Comparison of ENCODE assay signal across 18 cellular contexts in the genomic region with DNA sequence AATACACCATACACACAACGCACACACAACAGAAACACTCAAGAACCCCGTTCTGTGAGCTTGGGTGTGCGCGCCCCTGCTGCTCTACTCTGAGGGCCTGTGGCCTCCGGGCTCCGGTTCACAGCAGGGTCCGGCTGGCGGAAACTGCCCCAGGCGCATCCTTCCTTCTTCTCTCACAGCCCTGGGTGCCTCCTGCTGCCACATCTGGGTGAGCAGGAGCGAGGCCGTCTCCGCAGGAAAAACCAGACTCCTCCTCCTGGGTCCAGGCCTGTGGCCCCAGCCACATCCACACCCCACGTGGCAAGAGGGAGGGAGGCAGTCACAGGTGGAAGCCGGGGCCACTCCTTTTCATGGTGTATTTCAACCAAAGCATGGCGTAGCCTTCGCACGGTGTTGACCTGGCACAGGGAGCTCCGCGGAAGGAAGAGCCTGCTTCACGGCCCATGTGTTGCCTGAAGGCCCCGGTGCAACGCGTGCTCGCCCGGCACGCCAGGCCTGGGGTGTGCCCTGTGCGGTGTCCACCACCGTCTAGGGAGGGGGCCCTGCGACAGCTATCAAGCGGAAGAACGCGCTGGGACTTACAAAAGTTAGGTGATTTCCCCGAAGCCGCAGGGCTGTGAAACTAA.
A peak's percentile ranks its signal among the peaks of the same experiment; 100 is the strongest.
DNase-seq lines count a peak whose midpoint lies in the region; ATAC-seq and TF ChIP-seq lines count a peak whose summit lies in the region.
"Had no signal": no experiment of that assay in that cellular context is flagged by ENCODE, and none has a peak within 500 bp of the region (broad histone marks: within the 10 kb centered on the region; RNA-seq: fewer than 3 reads in every experiment).

No MANE protein-coding gene starts in this region.

- H4K91ac ChIP-seq in H9 (ENCODE audit: insufficient read length, low read depth, low read length) (no peak overlapping the region), neuronal stem cell (ENCODE audit: low read depth, low read length, poor library complexity) (no peak overlapping the region)

- DNase-seq in COLO668 (lab: John Stamatoyannopoulos, UW; ENCODE audit: unreplicated experiment): peak; percentile 18
- DNase-seq in H9: no peak
- no peak for DNase-seq in neuronal stem cell (ENCODE audit: low spot score)
- no peak for DNase-seq in type B pancreatic cell (ENCODE audit: extremely low spot score, unreplicated experiment)
- DNase-seq in activated CD4-positive, CD25-positive, alpha-beta regulatory T cell treated with anti-CD3 and anti-CD28 coated beads, Interleukin-2, amount 50 U/mL, for 72 hours: no peak
- DNase-seq: BE2C; C1 segment of cervical spinal cord; CD4-positive, CD25-positive, alpha-beta regulatory T cell; CD8-positive, alpha-beta memory T cell; DMS153; DMS79; GDM1; HFFc6; IMR-90 had no signal

- no peak overlapping the region for H4K8ac ChIP-seq in H9 (replicated peaks; ENCODE audit: insufficient read length, low read depth, low read length)
- H4K8ac ChIP-seq in neuronal stem cell (ENCODE audit: low read depth, low read length): no peak overlapping the region

- H3K27ac ChIP-seq in H9 (ENCODE audit: insufficient read length, low read depth, low read length): no peak overlapping the region
- no peak overlapping the region for H3K27ac ChIP-seq in neuronal stem cell (replicated peaks; ENCODE audit: low read length)

- H3K56ac ChIP-seq in H9 (ENCODE audit: insufficient read length, low read depth, low read length): no peak overlapping the region

- H2BK120ac ChIP-seq in H9 (ENCODE audit: low read depth, low read length, poor library complexity, severe bottlenecking): no peak overlapping the region
- no peak overlapping the region for H2BK120ac ChIP-seq in neuronal stem cell (ENCODE audit: low read depth, low read length)

- no peak overlapping the region for H3K4ac ChIP-seq in H9 (ENCODE audit: low read depth, low read length)
- H3K4ac ChIP-seq in neuronal stem cell (ENCODE audit: low read length): no peak overlapping the region

- H3K36me3 ChIP-seq in neuronal stem cell (replicated peaks in 1 of 2; ENCODE audit: control insufficient read depth in 2 of 2, insufficient read depth in 2 of 2, low read length in 2 of 2): no peaks in the 10 kb centered on the region
- H3K36me3 ChIP-seq: BE2C had no signal

- H2AFZ ChIP-seq in H9 (ENCODE audit: low read length) (no peak overlapping the region), neuronal stem cell (ENCODE audit: low read length) (no peak overlapping the region)

- no peaks in the 10 kb centered on the region for H3K79me2 ChIP-seq in H9 (ENCODE audit: insufficient read depth, low read length)

- H2BK20ac ChIP-seq in H9 (ENCODE audit: low read depth, low read length, poor library complexity, severe bottlenecking): no peak overlapping the region

- no peak overlapping the region for H3K4me3 ChIP-seq in neuronal stem cell (ENCODE audit: low read length in 2 of 2)
- H3K4me3 ChIP-seq: K562 had no signal

- no peaks in the 10 kb centered on the region; a peak in 1 of 7 replicates for H3K36me3 Mint-ChIP-seq in H9 (ENCODE audit: insufficient read depth in 1 of 3, low read depth in 3 of 3)
- no peaks in the 10 kb centered on the region for H3K36me3 Mint-ChIP-seq in type B pancreatic cell
- H3K36me3 Mint-ChIP-seq: CD4-positive, CD25-positive, alpha-beta regulatory T cell; CD8-positive, alpha-beta memory T cell had no signal

- no peak overlapping the region for H4K5ac ChIP-seq in H9 (ENCODE audit: insufficient read length, low read depth, low read length)

- H2BK5ac ChIP-seq in H9 (ENCODE audit: insufficient read length, low read length) (no peak overlapping the region), neuronal stem cell (ENCODE audit: low read length) (no peak overlapping the region)

- H3K79me1 ChIP-seq in H9 (ENCODE audit: insufficient read depth, low read depth, low read length, poor library complexity, severe bottlenecking) (no peaks in the 10 kb centered on the region), neuronal stem cell (ENCODE audit: low read depth, low read length) (no peaks in the 10 kb centered on the region)

- no peak overlapping the region for H2AK5ac ChIP-seq in H9 (ENCODE audit: insufficient read length, low read length)
- H2AK5ac ChIP-seq in neuronal stem cell (ENCODE audit: low read depth, low read length): peak overlapping the region; percentile 15

- H3K27me3 ChIP-seq in H9 (ENCODE audit: insufficient read depth, low read length) (no peaks in the 10 kb centered on the region), neuronal stem cell (ENCODE audit: control insufficient read depth in 3 of 3, insufficient read depth in 3 of 3, low read depth in 1 of 3, low read length in 3 of 3) (peaks cover 0 to 9% (median 0%) of the 10 kb centered on the region in 3 experiments)
- H3K27me3 ChIP-seq: BE2C had no signal

- H2BK15ac ChIP-seq in H9 (ENCODE audit: low read depth, low read length) (no peak overlapping the region), neuronal stem cell (ENCODE audit: low read length) (no peak overlapping the region)

- peak; percentile 14 for ATAC-seq in esophagus mucosa
- no peak for ATAC-seq in HG03565 (IDR thresholded peaks at IDR 0.05; ENCODE audit: unreplicated experiment)
- ATAC-seq: HCT116, K562 had no signal

- H3K4me3 Mint-ChIP-seq in H9: no peak overlapping the region
- no peak overlapping the region for H3K4me3 Mint-ChIP-seq in type B pancreatic cell
- H3K4me3 Mint-ChIP-seq: CD4-positive, CD25-positive, alpha-beta regulatory T cell; CD8-positive, alpha-beta memory T cell; HFFc6 had no signal

- H3K4me1 Mint-ChIP-seq in H9 (peaks cover 11 to 12% of the 10 kb centered on the region in 2 experiments), type B pancreatic cell (ENCODE audit: unreplicated experiment) (no peaks in the 10 kb centered on the region)
- H3K4me1 Mint-ChIP-seq: CD4-positive, CD25-positive, alpha-beta regulatory T cell; CD8-positive, alpha-beta memory T cell had no signal

- no peaks in the 10 kb centered on the region for H3K9me3 Mint-ChIP-seq in H9
- no peaks in the 10 kb centered on the region for H3K9me3 Mint-ChIP-seq in type B pancreatic cell

- TF ChIP-seq CTCF in H9 (conservative IDR thresholded peaks at IDR 0.05): no peak
- TF ChIP-seq CTCF in type B pancreatic cell (conservative IDR thresholded peaks at IDR 0.05): no peak

- H3K27ac Mint-ChIP-seq in H9 (peak overlapping the region in 1 of 3 experiments; percentile 75; a peak in 2 of 7 replicates), type B pancreatic cell (no peak overlapping the region)
- H3K27ac Mint-ChIP-seq: CD4-positive, CD25-positive, alpha-beta regulatory T cell; HFFc6 had no signal

- WGBS in H9 (ENCODE audit: extremely low coverage, insufficient read length, low lambda C conversion rate): no CpG with 5 or more reads among the region's 34 CpGs
- WGBS in neuronal stem cell (ENCODE audit: extremely low coverage in 2 of 2, insufficient read length in 2 of 2, insufficient replicate concordance in 1 of 2), 2 donors: no CpG with 5 or more reads among the region's 34 CpGs

- no peak overlapping the region for H3K4me2 ChIP-seq in H9 (ENCODE audit: insufficient read depth, insufficient read length, low read length)
- H3K4me2 ChIP-seq in neuronal stem cell (ENCODE audit: insufficient read depth, low read length, poor library complexity, severe bottlenecking): no peak overlapping the region

- H3K9ac ChIP-seq in H9 (ENCODE audit: extremely low read depth, insufficient read length, low read length) (no peak overlapping the region), neuronal stem cell (ENCODE audit: low read depth, low read length, poor library complexity) (peak overlapping the region; percentile 5)

- H2BK12ac ChIP-seq in H9 (ENCODE audit: insufficient read length, low read depth, low read length): no peak overlapping the region
- no peak overlapping the region for H2BK12ac ChIP-seq in neuronal stem cell (ENCODE audit: low read length)

- no peak overlapping the region for H3K23ac ChIP-seq in H9 (ENCODE audit: insufficient read length, low read depth, low read length)
- no peak overlapping the region for H3K23ac ChIP-seq in neuronal stem cell (ENCODE audit: low read depth, low read length, poor library complexity)

- H3K23me2 ChIP-seq in H9 (ENCODE audit: insufficient read length, low read depth, low read length, poor library complexity, severe bottlenecking): no peaks in the 10 kb centered on the region

- H3T11ph ChIP-seq in H9 (ENCODE audit: low read length): no peak overlapping the region

- no peaks in the 10 kb centered on the region for H4K20me1 ChIP-seq in H9 (ENCODE audit: control insufficient read depth, insufficient read depth, insufficient read length)

- H3K4me1 ChIP-seq in H9 (ENCODE audit: insufficient read depth, low read length) (0 out of 2 replicates have a peak, but pooled peaks cover 2% of the 10 kb centered on the region), neuronal stem cell (ENCODE audit: control insufficient read depth in 2 of 2, insufficient read depth in 1 of 2, low read depth in 1 of 2, low read length in 2 of 2) (no peaks in the 10 kb centered on the region)
- H3K4me1 ChIP-seq: BE2C had no signal

- H3K18ac ChIP-seq in H9 (ENCODE audit: insufficient read length, low read depth, low read length) (peak overlapping the region; percentile 21), neuronal stem cell (ENCODE audit: low read length) (peak overlapping the region; percentile 24)

- no peak overlapping the region for H3K14ac ChIP-seq in H9 (ENCODE audit: insufficient read depth, low read length)
- no peak overlapping the region for H3K14ac ChIP-seq in neuronal stem cell (ENCODE audit: low read length)

- peaks cover 6% of the 10 kb centered on the region for H3K27me3 Mint-ChIP-seq in H9 (ENCODE audit: low read depth)
- H3K27me3 Mint-ChIP-seq in type B pancreatic cell: peaks cover 31% of the 10 kb centered on the region
- H3K27me3 Mint-ChIP-seq: CD4-positive, CD25-positive, alpha-beta regulatory T cell had no signal

- H3K9me3 ChIP-seq in H9 (ENCODE audit: control insufficient read depth, low read depth, low read length): no peaks in the 10 kb centered on the region
- H3K9me3 ChIP-seq in neuronal stem cell (replicated peaks in 1 of 2; ENCODE audit: control insufficient read depth in 2 of 2, insufficient read depth in 1 of 2, low read depth in 1 of 2, low read length in 2 of 2): no peaks in the 10 kb centered on the region
